ENCODE assay signal across 17 cellular contexts in the genomic region with DNA sequence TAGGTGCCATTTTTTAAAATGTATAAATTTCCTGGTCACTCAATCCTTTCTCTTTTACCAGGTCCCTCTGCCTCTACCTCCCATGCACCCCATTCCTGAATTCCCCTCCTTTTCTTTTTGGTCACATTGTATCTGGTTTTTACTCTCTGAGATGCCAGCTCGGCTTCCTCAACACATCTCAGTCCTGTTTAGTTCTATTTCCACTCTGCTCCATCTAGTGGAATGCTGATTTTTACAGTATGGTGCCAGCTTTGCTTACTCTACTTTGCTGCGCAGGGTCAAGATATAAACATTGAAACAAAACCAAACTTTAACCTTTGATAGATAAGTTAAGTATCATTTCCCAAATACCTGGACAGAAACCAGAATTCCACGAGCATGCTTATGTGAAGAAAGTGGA.
"Had no signal": no experiment of that assay in that cellular context is flagged by ENCODE, and none has a peak within 500 bp of the region (broad histone marks: within the 10 kb centered on the region; RNA-seq: fewer than 3 reads in every experiment).

No MANE protein-coding gene starts in this region.

- H3K27ac ChIP-seq: coronary artery, tibial artery had no signal

- H3K36me3 ChIP-seq: tibial artery had no signal

- H3K27me3 ChIP-seq: tibial artery had no signal

- H3K4me1 ChIP-seq: tibial artery had no signal

- DNase-seq: activated CD4-positive, alpha-beta memory T cell treated with anti-CD3 and anti-CD28 coated beads for 36 hours; activated CD4-positive, alpha-beta T cell treated with anti-CD3 and anti-CD28 coated beads for 4 hours; activated naive CD4-positive, alpha-beta T cell; activated T-cell treated with anti-CD3 and anti-CD28 coated beads for 4 hours; anterior cingulate cortex; left colon; midbrain; nucleus accumbens; posterior cingulate gyrus; retina; stimulated activated CD4-positive, alpha-beta T cell treated with anti-CD3 and anti-CD28 coated beads, Interleukin-2, amount 100 ng/mL, for 24 hours; stimulated activated naive CD8-positive, alpha-beta T cell treated with anti-CD3 and anti-CD28 coated beads, Interleukin-15, Interleukin-2, amounts not matched to agents 100 U/mL and 50 U/mL, for 24 hours; substantia nigra; T-cell; tibial artery had no signal

- H3K4me3 ChIP-seq: coronary artery, lung, tibial artery had no signal

- ATAC-seq: left colon; stimulated activated naive CD8-positive, alpha-beta T cell treated with anti-CD3 and anti-CD28 coated beads, Interleukin-15, Interleukin-2, amounts not matched to agents 100 U/mL and 50 U/mL, for 24 hours; T-cell had no signal

- H3K9me3 ChIP-seq: tibial artery had no signal
